ENCODE assay signal across 6 cellular contexts in the genomic region with DNA sequence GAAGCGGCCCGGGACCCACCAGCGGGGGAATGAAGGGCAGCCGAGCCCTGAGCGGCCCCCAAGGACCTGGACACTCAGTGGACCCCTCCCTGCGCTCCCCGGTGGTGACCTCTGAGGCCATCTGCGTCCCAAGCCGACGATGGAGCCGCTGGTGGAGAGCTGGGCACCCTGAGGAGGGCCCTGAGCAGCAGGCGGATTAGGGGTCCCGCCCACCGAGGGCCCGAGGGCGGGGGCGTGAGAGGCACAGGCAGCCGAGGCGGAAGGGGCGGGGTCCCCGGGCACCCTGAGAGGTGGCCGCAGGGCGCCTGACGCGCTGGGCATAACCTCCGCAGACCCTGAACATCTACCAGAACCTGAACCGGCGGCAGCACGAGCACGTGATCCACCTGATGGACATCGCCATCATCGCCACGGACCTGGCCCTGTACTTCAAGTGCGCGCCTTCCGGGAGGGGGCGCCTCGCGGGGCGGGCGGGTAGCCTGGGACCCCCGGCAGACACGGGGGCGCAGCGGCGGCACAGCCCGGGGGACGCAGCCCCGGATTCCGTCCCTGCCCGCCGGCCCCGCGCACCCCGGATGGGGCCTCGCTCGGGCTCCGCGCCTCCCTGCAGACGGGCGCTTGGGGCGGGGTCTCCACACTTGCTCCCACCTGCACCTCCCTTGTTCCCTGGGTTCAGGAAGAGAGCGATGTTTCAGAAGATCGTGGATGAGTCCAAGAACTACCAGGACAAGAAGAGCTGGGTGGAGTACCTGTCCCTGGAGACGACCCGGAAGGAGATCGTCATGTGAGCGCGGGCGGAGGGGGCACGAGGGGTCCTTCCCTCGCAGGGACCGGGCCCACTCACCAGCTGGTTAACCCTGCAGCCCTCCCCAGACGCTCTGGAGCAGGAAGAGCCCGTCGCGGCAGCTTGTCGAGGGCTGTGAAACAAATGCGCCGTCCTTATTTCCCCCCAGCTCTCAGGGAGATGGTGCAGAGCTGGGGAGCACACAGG. TPM values are rescaled to one million over a fixed set of nuclear protein-coding genes. Genes with fewer than 3 reads are reported as not detected.
DNase-seq lines count a peak whose midpoint lies in the region; ATAC-seq lines count a peak whose summit lies in the region.

No MANE protein-coding gene starts in this region.

- H3K4me1 Mint-ChIP-seq in IgD-negative memory B cell: peaks cover 4 to 6% (median 6%) of the 10 kb centered on the region in 3 donors
- H3K4me1 Mint-ChIP-seq in stimulated activated naive B cell treated with anti-CD40 and anti-IgM and Interleukin-4, amounts not matched to agents 10 μg/mL and 1 μg/mL and 100 μg/mL, for 72 hours: peaks cover 20 to 38% of the 10 kb centered on the region in 2 donors

- DNase-seq in activated T-helper 1 cell treated with anti-CD3 and anti-CD28 coated beads, Interleukin-2, amount 50 U/mL, for 16 hours (ENCODE audit: low read depth in 1 of 2, low spot score in 1 of 2): peak; percentile 53 to 65
- peak; percentile 93 for DNase-seq in left kidney (ENCODE audit: low read depth, low spot score)
- peak; percentile 71 for DNase-seq in stimulated activated naive B cell treated with anti-CD40 and anti-IgM and Interleukin-4, amounts not matched to agents 10 μg/mL and 1 μg/mL and 100 μg/mL, for 72 hours
- DNase-seq in globus pallidus (ENCODE audit: low spot score): no peak

- no peaks in the 10 kb centered on the region for H3K27me3 Mint-ChIP-seq in IgD-negative memory B cell
- no peaks in the 10 kb centered on the region for H3K27me3 Mint-ChIP-seq in stimulated activated naive B cell treated with anti-CD40 and anti-IgM and Interleukin-4, amounts not matched to agents 10 μg/mL and 1 μg/mL and 100 μg/mL, for 72 hours

- ATAC-seq in GM18511 (IDR thresholded peaks at IDR 0.05; ENCODE audit: unreplicated experiment): peak; percentile 82
- peak; percentile 85 to 89 for ATAC-seq in stimulated activated naive B cell treated with anti-CD40 and anti-IgM and Interleukin-4, amounts not matched to agents 10 μg/mL and 1 μg/mL and 100 μg/mL, for 72 hours (replicated peaks)

- H3K9me3 Mint-ChIP-seq in IgD-negative memory B cell: no peaks in the 10 kb centered on the region
- peaks cover 2 to 5% of the 10 kb centered on the region in 2 donors for H3K9me3 Mint-ChIP-seq in stimulated activated naive B cell treated with anti-CD40 and anti-IgM and Interleukin-4, amounts not matched to agents 10 μg/mL and 1 μg/mL and 100 μg/mL, for 72 hours

- peak overlapping the region in 1 of 3 donors; percentile 39 for H3K27ac Mint-ChIP-seq in IgD-negative memory B cell
- peak overlapping the region; percentile 94 for H3K27ac Mint-ChIP-seq in stimulated activated naive B cell treated with anti-CD40 and anti-IgM and Interleukin-4, amounts not matched to agents 10 μg/mL and 1 μg/mL and 100 μg/mL, for 72 hours

- H3K4me3 Mint-ChIP-seq in IgD-negative memory B cell: peak overlapping the region; percentile 80 to 89 (median 85)
- peak overlapping the region; percentile 91 to 92 for H3K4me3 Mint-ChIP-seq in stimulated activated naive B cell treated with anti-CD40 and anti-IgM and Interleukin-4, amounts not matched to agents 10 μg/mL and 1 μg/mL and 100 μg/mL, for 72 hours

- peaks cover 4% of the 10 kb centered on the region for H3K36me3 Mint-ChIP-seq in IgD-negative memory B cell
- H3K36me3 Mint-ChIP-seq in stimulated activated naive B cell treated with anti-CD40 and anti-IgM and Interleukin-4, amounts not matched to agents 10 μg/mL and 1 μg/mL and 100 μg/mL, for 72 hours: peaks cover 28 to 29% of the 10 kb centered on the region in 2 donors

RNA-seq across cellular contexts. Expression of a gene that starts 10.3 kb away (rescaled TPM):
- 430 TPM for polyA plus RNA-seq in IgD-negative memory B cell

RNA-seq across cellular contexts. Expression of a gene that starts 10.6 kb away (rescaled TPM):
- polyA plus RNA-seq in IgD-negative memory B cell: 8.3 TPM

RNA-seq across cellular contexts. Expression of a gene that starts 25.2 kb away (rescaled TPM):
- 0.97 TPM for polyA plus RNA-seq in IgD-negative memory B cell

RNA-seq across cellular contexts. Expression of a gene that starts 38.4 kb away (rescaled TPM):
- polyA plus RNA-seq in IgD-negative memory B cell: 16.6 TPM

RNA-seq across cellular contexts. Expression of a gene that starts 41.9 kb away (rescaled TPM):
- 6.1 TPM for polyA plus RNA-seq in IgD-negative memory B cell
